Comparison of ENCODE assay signal across 10 cellular contexts in genomic region chr15:79977431-79977940, GRCh38. TPM values are rescaled to one million over a fixed set of nuclear protein-coding genes. Genes with fewer than 3 reads are reported as not detected.
DNase-seq lines count a peak whose midpoint lies in the region; ATAC-seq, FAIRE-seq and TF ChIP-seq lines count a peak whose summit lies in the region.
"Had no signal": no experiment of that assay in that cellular context is flagged by ENCODE, and none has a peak within 500 bp of the region (broad histone marks: within the 10 kb centered on the region; RNA-seq: fewer than 3 reads in every experiment).

No MANE protein-coding gene starts in this region.

- peak overlapping the region; percentile 99 to 100 (median 100) for H3K27ac Mint-ChIP-seq in CD14-positive monocyte

- H3K23ac ChIP-seq in H1 (ENCODE audit: insufficient read length): no peak overlapping the region

- no peak for TF ChIP-seq EP300 in H1 (IDR thresholded peaks at IDR 0.05; ENCODE audit: borderline replicate concordance in 1 of 2, low read depth in 2 of 2, low read length in 2 of 2)

- H3K36me3 ChIP-seq in H1 (ENCODE audit: control insufficient read depth in 2 of 4, insufficient read depth in 4 of 4, low read length in 3 of 4): no peaks in the 10 kb centered on the region

- intact Hi-C loops in CD14-positive monocyte (cut with micrococcal nuclease): loop anchor here (5.0 to 10.0 kb wide), 2 partner anchors 80 to 1327 kb away; partner anchors contain the start of gene MTHFS (in 1 of the 2)

- H3K27me3 ChIP-seq in H1 (replicated peaks in 1 of 4; ENCODE audit: control insufficient read depth in 3 of 4, extremely low read depth in 1 of 4, insufficient read depth in 3 of 4, low read length in 3 of 4): no peaks in the 10 kb centered on the region

- H2AFZ ChIP-seq in H1 (ENCODE audit: low read length): peak overlapping the region; percentile 67

- 93% methylated on average over 9 of the region's 9 CpGs; no CpG with 5 or more reads in 1 of the 2 experiments for WGBS in H1 (ENCODE audit: extremely low coverage in 1 of 2, insufficient coverage in 1 of 2, insufficient read length in 1 of 2, insufficient replicate concordance in 2 of 2, low coverage in 1 of 2, low lambda C conversion rate in 2 of 2, missing lambda C conversion rate in 1 of 2), 2 experiments

- H3K9me3 Mint-ChIP-seq in CD14-positive monocyte: peaks cover 0 to 3% (median 0%) of the 10 kb centered on the region in 7 donors

- TF ChIP-seq CTCF in CD14-positive monocyte (IDR thresholded peaks at IDR 0.05) (no peak), H1 (IDR thresholded peaks at IDR 0.05; ENCODE audit: control extremely low read depth in 1 of 3, insufficient read depth in 1 of 3, low read depth in 1 of 3, low read length in 3 of 3) (no peak)

- H3K36me3 Mint-ChIP-seq in CD14-positive monocyte: peaks cover 5% of the 10 kb centered on the region in 2 donors

- no peak overlapping the region for H2AK5ac ChIP-seq in H1 (ENCODE audit: low read depth, low read length)

- POLR2A ChIA-PET in H1 (lab: Charles Lee; ENCODE audit: partially characterized antibody): no interaction called here

- no peak overlapping the region for H3K18ac ChIP-seq in H1 (ENCODE audit: extremely low read depth, low read length)

- H2BK120ac ChIP-seq in H1 (replicated peaks; ENCODE audit: low read depth, low read length): no peak overlapping the region

- no peaks in the 10 kb centered on the region for H3K9me3 ChIP-seq in H1 (ENCODE audit: insufficient read depth in 2 of 2, low read depth in 1 of 2, low read length in 1 of 2)

- H3K27me3 Mint-ChIP-seq in CD14-positive monocyte (ENCODE audit: low read depth in 3 of 3): peaks cover 0 to 11% (median 2%) of the 10 kb centered on the region in 3 donors
- H3K27me3 Mint-ChIP-seq: activated naive CD8-positive, alpha-beta T cell treated with anti-CD3 and anti-CD28 coated beads, Interleukin-2, amount 10 ng/mL, durations not matched to agents 7 days and 5 days had no signal

- FAIRE-seq in H1 (lab: Jason Lieb, UNC): no peak

- no peak overlapping the region for H4K91ac ChIP-seq in H1 (replicated peaks; ENCODE audit: insufficient read length, low read length)

- H3K4me2 ChIP-seq in H1 (ENCODE audit: insufficient read depth in 1 of 2, low read depth in 2 of 2, low read length in 2 of 2): no peak overlapping the region

- no peak overlapping the region for H4K5ac ChIP-seq in H1 (ENCODE audit: insufficient read length, low read depth, low read length)

- no peak overlapping the region for H3K4me3 ChIP-seq in H1 (ENCODE audit: extremely low read depth in 1 of 4, insufficient read depth in 2 of 4, low read depth in 3 of 4, low read length in 4 of 4)

- H3K4me1 Mint-ChIP-seq in CD14-positive monocyte: peaks cover 79% of the 10 kb centered on the region

- no peak overlapping the region for H4K8ac ChIP-seq in H1 (ENCODE audit: extremely low read depth, insufficient read depth, low read length)

- no peaks in the 10 kb centered on the region for H3K79me1 ChIP-seq in H1 (ENCODE audit: low read depth, low read length)

- no peak overlapping the region for H2BK5ac ChIP-seq in H1 (ENCODE audit: low read depth, low read length)

- H3K4me3 Mint-ChIP-seq in CD14-positive monocyte: peak overlapping the region; percentile 62 to 84
- H3K4me3 Mint-ChIP-seq: activated naive CD8-positive, alpha-beta T cell treated with anti-CD3 and anti-CD28 coated beads, Interleukin-2, amount 10 ng/mL, durations not matched to agents 7 days and 5 days had no signal

- no peak for TF ChIP-seq POLR2A in H1 (IDR thresholded peaks at IDR 0.05; ENCODE audit: control extremely low read depth in 1 of 2, low read depth in 2 of 2, low read length in 2 of 2)

- no peaks in the 10 kb centered on the region for H4K20me1 ChIP-seq in H1 (replicated peaks in 1 of 2; ENCODE audit: control insufficient read depth in 1 of 2, insufficient read depth in 2 of 2, low read length in 2 of 2)

- H3K4me1 ChIP-seq in H1 (replicated peaks in 1 of 4; ENCODE audit: control insufficient read depth in 3 of 4, insufficient read depth in 4 of 4, low read length in 3 of 4): no peaks in the 10 kb centered on the region; a peak in 1 of 7 replicates

- H3K4ac ChIP-seq in H1 (replicated peaks; ENCODE audit: insufficient read length, low read depth, low read length): no peak overlapping the region

- peak; percentile 92 for DNase-seq in CD14-positive monocyte (ENCODE audit: low spot score)
- no peak for DNase-seq in H1 (ENCODE audit: low read depth in 1 of 2, low spot score in 2 of 2)
- DNase-seq in stimulated activated CD4-positive, alpha-beta T cell treated with anti-CD3 and anti-CD28 coated beads, Interleukin-2, amount 100 ng/mL, for 24 hours: no peak
- no peak for DNase-seq in activated CD8-positive, alpha-beta memory T cell treated with anti-CD3 and anti-CD28 coated beads, Interleukin-2, amount 50 U/mL, for 48 hours
- DNase-seq in mesenteric fat pad (ENCODE audit: low spot score): no peak
- DNase-seq: activated naive CD8-positive, alpha-beta T cell treated with anti-CD3 and anti-CD28 coated beads, Interleukin-2, amount 10 ng/mL, durations not matched to agents 7 days and 5 days; COR-L47 had no signal

- no peak overlapping the region for H2BK20ac ChIP-seq in H1 (ENCODE audit: low read length)

- H3K14ac ChIP-seq in H1 (ENCODE audit: insufficient read length): no peak overlapping the region

- TF ChIP-seq RAD21 in H1 (IDR thresholded peaks at IDR 0.05 in 1 of 2, conservative IDR thresholded peaks at IDR 0.05 in 1 of 2; ENCODE audit: low read depth in 2 of 2, low read length in 2 of 2): no peak

- H3K56ac ChIP-seq in H1 (replicated peaks; ENCODE audit: insufficient read length, low read depth, low read length): no peak overlapping the region

- no peak overlapping the region for H2BK15ac ChIP-seq in H1 (ENCODE audit: low read length)

- H3K79me2 ChIP-seq in H1 (ENCODE audit: control insufficient read depth in 1 of 2, insufficient read depth in 2 of 2, low read length in 2 of 2): no peaks in the 10 kb centered on the region

- H2BK12ac ChIP-seq in H1 (ENCODE audit: low read depth, low read length): no peak overlapping the region

- no peaks in the 10 kb centered on the region for H3K23me2 ChIP-seq in H1 (ENCODE audit: low read depth, low read length)

- CTCF ChIA-PET in H1 (lab: Charles Lee; ENCODE audit: partially characterized antibody): interaction anchor here (1.0 to 1.5 kb wide), 2 partner anchors 9 to 79 kb away, joined by 3 to 5 read pairs; no protein-coding TSS in a partner anchor

- no peak overlapping the region for H3K9ac ChIP-seq in H1 (replicated peaks in 1 of 4; ENCODE audit: extremely low read depth in 1 of 4, low read depth in 3 of 4, low read length in 3 of 4)

- H3K27ac ChIP-seq in H1 (ENCODE audit: low read depth, low read length): no peak overlapping the region

- ATAC-seq in GM19463 (IDR thresholded peaks at IDR 0.05; ENCODE audit: unreplicated experiment): peak; percentile 37
- ATAC-seq in HG03520 (IDR thresholded peaks at IDR 0.05; ENCODE audit: unreplicated experiment): peak; percentile 33
- ATAC-seq in GM18517 (IDR thresholded peaks at IDR 0.05; ENCODE audit: unreplicated experiment): no peak

TF ChIP-seq in H1, 55 proteins besides CTCF, POLR2A, EP300 and RAD21 (continues in another document):
- TF ChIP-seq CHD1 (IDR thresholded peaks at IDR 0.05; ENCODE audit: low read depth, low read length): no peak
- TF ChIP-seq TBP (IDR thresholded peaks at IDR 0.05; ENCODE audit: low read depth, low read length): no peak
- TF ChIP-seq USF2 (IDR thresholded peaks at IDR 0.05; ENCODE audit: low read length): no peak
- TF ChIP-seq KDM4A (IDR thresholded peaks at IDR 0.05; ENCODE audit: low read depth, low read length, severe bottlenecking): no peak
- TF ChIP-seq CBX8 (IDR thresholded peaks at IDR 0.05; ENCODE audit: borderline replicate concordance, low read depth, low read length): no peak
- TF ChIP-seq TEAD4 (IDR thresholded peaks at IDR 0.05; ENCODE audit: low read depth, low read length): no peak
- TF ChIP-seq SIRT6 (IDR thresholded peaks at IDR 0.05; ENCODE audit: low read length): no peak

RNA-seq across cellular contexts. Expression of gene BCL2A1, which starts 6.5 kb away (rescaled TPM):
- 100 to 1,000 TPM; 277 to 350 TPM for polyA plus RNA-seq in CD14-positive monocyte
- total RNA-seq in H1 (2021; fragmentation: NEBNext Ultra II Directional; extraction: Animal tissue kit (Norgen Biotek cat#: 25700)): not detected in 2 replicates
- not detected in 2 replicates for polyA plus RNA-seq in H1 (2011; rRNA removed)
- polyA plus RNA-seq in H1 (2011; cell fraction: cytosol; rRNA removed): not detected
- polyA plus RNA-seq in H1 (2011; cell fraction: nucleus; rRNA removed): not detected
- polyA plus RNA-seq in H1 (2012, experiment 1 of 2): not detected in 4 replicates
- not detected for polyA plus RNA-seq in H1 (2012, experiment 2 of 2)
- not detected for polyA plus RNA-seq in H1 (2013, experiment 1 of 2)
- not detected for polyA plus RNA-seq in H1 (2013, experiment 2 of 2)
- polyA minus RNA-seq in H1 (2011; rRNA and poly(A)+ RNA removed): not detected in 2 replicates
- not detected for polyA minus RNA-seq in H1 (2011; cell fraction: cytosol; rRNA and poly(A)+ RNA removed)
- polyA minus RNA-seq in H1 (2011; cell fraction: nucleus; rRNA and poly(A)+ RNA removed): not detected
- 18.1 TPM for total RNA-seq in mesenteric fat pad

Comparison
In these comparisons a context has a peak if more than half of its experiments do, and no peak if none do; other contexts are left out.
1. RNA of gene BCL2A1, which starts 6.5 kb away (total RNA-seq): 18.1 TPM in mesenteric fat pad (single experiment); not detected in H1; every median in the first group is over 10 times any median in the second.